1 cellular context compared by ENCODE assay signal in the genomic region with DNA sequence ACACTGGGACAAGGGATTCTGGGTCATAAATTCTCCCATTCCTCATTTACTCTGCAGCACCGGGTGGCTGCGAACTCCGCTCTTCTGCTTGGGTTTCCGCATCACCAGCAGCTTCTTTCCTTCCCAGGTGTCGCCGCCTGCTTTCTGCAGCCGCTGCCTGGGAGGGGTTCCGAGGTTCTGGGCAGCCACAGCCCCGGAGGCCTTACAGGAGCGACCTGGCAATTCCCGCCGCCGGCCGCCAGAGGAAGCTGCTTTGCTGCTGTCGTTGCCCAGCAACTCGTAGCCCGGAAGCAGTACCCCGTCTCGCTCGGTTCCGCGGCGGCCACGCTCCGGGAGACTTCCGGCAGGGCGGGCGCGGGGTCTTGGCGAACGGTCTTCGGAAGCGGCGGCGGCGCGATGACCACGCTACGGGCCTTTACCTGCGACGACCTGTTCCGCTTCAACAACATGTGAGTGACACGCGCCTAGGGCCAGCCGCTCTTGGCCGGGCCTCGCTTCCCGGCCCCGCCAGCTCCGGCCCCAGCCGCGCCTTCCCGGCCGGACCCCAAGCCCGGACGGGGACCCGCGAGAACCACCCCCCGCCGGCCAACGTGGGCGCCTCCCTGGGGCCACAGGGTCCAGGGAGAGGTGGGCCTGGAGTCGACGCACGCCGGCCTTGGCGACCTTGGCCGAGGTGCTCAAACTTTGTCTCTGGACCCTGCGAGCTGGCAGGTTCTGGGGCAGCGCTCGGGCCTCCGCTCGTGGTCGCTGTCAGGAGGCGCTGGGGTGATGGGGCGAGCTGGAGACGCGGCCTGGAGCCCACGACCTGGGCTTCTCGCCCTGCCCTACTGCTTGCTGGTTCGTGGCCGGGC.
TF ChIP-seq lines count a peak whose summit lies in the region.

A gene with protein sequence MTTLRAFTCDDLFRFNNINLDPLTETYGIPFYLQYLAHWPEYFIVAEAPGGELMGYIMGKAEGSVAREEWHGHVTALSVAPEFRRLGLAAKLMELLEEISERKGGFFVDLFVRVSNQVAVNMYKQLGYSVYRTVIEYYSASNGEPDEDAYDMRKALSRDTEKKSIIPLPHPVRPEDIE (plus strand): TSS at position 362 of the 851 bp plus-strand sequence. CDS start 35 bp downstream, at position 397.

TF ChIP-seq in GM23338, 12 proteins besides CTCF, POLR2A, EP300 and RAD21 (continued from another document):
- TF ChIP-seq, protein P1, sequence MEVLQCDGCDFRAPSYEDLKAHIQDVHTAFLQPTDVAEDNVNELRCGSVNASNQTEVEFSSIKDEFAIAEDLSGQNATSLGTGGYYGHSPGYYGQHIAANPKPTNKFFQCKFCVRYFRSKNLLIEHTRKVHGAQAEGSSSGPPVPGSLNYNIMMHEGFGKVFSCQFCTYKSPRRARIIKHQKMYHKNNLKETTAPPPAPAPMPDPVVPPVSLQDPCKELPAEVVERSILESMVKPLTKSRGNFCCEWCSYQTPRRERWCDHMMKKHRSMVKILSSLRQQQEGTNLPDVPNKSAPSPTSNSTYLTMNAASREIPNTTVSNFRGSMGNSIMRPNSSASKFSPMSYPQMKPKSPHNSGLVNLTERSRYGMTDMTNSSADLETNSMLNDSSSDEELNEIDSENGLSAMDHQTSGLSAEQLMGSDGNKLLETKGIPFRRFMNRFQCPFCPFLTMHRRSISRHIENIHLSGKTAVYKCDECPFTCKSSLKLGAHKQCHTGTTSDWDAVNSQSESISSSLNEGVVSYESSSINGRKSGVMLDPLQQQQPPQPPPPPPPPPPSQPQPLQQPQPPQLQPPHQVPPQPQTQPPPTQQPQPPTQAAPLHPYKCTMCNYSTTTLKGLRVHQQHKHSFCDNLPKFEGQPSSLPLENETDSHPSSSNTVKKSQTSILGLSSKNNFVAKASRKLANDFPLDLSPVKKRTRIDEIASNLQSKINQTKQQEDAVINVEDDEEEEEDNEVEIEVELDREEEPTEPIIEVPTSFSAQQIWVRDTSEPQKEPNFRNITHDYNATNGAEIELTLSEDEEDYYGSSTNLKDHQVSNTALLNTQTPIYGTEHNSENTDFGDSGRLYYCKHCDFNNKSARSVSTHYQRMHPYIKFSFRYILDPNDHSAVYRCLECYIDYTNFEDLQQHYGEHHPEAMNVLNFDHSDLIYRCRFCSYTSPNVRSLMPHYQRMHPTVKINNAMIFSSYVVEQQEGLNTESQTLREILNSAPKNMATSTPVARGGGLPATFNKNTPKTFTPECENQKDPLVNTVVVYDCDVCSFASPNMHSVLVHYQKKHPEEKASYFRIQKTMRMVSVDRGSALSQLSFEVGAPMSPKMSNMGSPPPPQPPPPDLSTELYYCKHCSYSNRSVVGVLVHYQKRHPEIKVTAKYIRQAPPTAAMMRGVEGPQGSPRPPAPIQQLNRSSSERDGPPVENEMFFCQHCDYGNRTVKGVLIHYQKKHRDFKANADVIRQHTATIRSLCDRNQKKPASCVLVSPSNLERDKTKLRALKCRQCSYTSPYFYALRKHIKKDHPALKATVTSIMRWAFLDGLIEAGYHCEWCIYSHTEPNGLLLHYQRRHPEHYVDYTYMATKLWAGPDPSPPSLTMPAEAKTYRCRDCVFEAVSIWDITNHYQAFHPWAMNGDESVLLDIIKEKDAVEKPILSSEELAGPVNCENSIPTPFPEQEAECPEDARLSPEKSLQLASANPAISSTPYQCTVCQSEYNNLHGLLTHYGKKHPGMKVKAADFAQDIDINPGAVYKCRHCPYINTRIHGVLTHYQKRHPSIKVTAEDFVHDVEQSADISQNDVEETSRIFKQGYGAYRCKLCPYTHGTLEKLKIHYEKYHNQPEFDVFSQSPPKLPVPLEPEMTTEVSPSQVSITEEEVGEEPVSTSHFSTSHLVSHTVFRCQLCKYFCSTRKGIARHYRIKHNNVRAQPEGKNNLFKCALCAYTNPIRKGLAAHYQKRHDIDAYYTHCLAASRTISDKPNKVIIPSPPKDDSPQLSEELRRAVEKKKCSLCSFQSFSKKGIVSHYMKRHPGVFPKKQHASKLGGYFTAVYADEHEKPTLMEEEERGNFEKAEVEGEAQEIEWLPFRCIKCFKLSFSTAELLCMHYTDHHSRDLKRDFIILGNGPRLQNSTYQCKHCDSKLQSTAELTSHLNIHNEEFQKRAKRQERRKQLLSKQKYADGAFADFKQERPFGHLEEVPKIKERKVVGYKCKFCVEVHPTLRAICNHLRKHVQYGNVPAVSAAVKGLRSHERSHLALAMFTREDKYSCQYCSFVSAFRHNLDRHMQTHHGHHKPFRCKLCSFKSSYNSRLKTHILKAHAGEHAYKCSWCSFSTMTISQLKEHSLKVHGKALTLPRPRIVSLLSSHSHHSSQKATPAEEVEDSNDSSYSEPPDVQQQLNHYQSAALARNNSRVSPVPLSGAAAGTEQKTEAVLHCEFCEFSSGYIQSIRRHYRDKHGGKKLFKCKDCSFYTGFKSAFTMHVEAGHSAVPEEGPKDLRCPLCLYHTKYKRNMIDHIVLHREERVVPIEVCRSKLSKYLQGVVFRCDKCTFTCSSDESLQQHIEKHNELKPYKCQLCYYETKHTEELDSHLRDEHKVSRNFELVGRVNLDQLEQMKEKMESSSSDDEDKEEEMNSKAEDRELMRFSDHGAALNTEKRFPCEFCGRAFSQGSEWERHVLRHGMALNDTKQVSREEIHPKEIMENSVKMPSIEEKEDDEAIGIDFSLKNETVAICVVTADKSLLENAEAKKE (CRISPR knock-in tag; IDR thresholded peaks at IDR 0.05), result no peak
